In the genomic region with DNA sequence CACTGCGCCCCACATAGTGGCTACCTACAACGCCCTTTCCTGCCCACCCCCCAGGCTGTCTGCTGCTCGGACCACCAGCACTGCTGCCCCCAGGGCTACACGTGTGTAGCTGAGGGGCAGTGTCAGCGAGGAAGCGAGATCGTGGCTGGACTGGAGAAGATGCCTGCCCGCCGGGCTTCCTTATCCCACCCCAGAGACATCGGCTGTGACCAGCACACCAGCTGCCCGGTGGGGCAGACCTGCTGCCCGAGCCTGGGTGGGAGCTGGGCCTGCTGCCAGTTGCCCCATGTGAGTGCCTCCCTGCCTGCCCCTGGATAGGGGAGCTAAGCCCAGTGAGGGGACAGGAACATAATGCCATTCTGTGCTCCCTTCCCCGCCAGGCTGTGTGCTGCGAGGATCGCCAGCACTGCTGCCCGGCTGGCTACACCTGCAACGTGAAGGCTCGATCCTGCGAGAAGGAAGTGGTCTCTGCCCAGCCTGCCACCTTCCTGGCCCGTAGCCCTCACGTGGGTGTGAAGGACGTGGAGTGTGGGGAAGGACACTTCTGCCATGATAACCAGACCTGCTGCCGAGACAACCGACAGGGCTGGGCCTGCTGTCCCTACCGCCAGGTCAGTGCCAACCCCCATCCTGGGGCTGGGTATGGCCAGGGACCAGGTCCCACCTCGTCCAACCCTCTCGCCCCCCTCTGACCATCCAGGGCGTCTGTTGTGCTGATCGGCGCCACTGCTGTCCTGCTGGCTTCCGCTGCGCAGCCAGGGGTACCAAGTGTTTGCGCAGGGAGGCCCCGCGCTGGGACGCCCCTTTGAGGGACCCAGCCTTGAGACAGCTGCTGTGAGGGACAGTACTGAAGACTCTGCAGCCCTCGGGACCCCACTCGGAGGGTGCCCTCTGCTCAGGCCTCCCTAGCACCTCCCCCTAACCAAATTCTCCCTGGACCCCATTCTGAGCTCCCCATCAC, we compare ENCODE assay signal across 1 cellular context.
TF ChIP-seq lines count a peak whose summit lies in the region.

No MANE protein-coding gene starts in this region.

TF ChIP-seq in WTC11, 78 proteins besides CTCF, POLR2A, EP300 and RAD21 (continued from another document):
- TF ChIP-seq, protein P1, sequence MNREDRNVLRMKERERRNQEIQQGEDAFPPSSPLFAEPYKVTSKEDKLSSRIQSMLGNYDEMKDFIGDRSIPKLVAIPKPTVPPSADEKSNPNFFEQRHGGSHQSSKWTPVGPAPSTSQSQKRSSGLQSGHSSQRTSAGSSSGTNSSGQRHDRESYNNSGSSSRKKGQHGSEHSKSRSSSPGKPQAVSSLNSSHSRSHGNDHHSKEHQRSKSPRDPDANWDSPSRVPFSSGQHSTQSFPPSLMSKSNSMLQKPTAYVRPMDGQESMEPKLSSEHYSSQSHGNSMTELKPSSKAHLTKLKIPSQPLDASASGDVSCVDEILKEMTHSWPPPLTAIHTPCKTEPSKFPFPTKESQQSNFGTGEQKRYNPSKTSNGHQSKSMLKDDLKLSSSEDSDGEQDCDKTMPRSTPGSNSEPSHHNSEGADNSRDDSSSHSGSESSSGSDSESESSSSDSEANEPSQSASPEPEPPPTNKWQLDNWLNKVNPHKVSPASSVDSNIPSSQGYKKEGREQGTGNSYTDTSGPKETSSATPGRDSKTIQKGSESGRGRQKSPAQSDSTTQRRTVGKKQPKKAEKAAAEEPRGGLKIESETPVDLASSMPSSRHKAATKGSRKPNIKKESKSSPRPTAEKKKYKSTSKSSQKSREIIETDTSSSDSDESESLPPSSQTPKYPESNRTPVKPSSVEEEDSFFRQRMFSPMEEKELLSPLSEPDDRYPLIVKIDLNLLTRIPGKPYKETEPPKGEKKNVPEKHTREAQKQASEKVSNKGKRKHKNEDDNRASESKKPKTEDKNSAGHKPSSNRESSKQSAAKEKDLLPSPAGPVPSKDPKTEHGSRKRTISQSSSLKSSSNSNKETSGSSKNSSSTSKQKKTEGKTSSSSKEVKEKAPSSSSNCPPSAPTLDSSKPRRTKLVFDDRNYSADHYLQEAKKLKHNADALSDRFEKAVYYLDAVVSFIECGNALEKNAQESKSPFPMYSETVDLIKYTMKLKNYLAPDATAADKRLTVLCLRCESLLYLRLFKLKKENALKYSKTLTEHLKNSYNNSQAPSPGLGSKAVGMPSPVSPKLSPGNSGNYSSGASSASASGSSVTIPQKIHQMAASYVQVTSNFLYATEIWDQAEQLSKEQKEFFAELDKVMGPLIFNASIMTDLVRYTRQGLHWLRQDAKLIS (CRISPR knock-in tag; IDR thresholded peaks at IDR 0.05; ENCODE audit: borderline replicate concordance): no peak
